Comparison of ENCODE assay signal across 8 cellular contexts in the genomic region with DNA sequence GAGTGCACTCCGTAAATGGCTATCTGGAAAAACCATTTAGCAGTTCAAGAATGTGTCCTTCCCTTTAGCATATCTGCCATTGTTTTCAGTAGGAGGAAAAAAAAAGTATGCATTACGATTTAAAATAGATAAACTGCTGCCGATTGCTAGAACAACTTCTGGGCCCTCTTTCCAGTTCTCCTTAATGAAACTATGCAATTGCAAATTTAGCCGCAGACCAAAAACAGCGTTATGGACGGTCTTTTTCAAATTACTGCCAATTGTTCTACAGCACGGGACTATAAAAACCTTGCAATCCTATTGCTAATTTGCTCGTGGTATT. TPM values are rescaled to one million over a fixed set of nuclear protein-coding genes. Genes with fewer than 3 reads are reported as not detected.
DNase-seq lines count a peak whose midpoint lies in the region; ATAC-seq and TF ChIP-seq lines count a peak whose summit lies in the region.

No MANE protein-coding gene starts in this region.

- H3K9me3 ChIP-seq in left ventricle myocardium inferior (replicated peaks) (no peaks in the 10 kb centered on the region), mesodermal cell (ENCODE audit: control insufficient read depth, low read length) (no peaks in the 10 kb centered on the region), uterus (no peaks in the 10 kb centered on the region)

- H3K27me3 ChIP-seq in left ventricle myocardium inferior (ENCODE audit: low read depth), result no peaks in the 10 kb centered on the region
- no peaks in the 10 kb centered on the region for H3K27me3 ChIP-seq in uterus

- intact Hi-C loops in left ventricle myocardium inferior (cut with micrococcal nuclease), result loop anchor here (5.0 to 10.0 kb wide), 2 partner anchors 216 to 368 kb away; no protein-coding TSS in a partner anchor
- intact Hi-C loops in Right ventricle myocardium superior (cut with DNase I), result loop anchor here (5.0 kb wide), 3 partner anchors 216 to 371 kb away; no protein-coding TSS in a partner anchor
- intact Hi-C loops in uterus (cut with DNase I; ENCODE audit: low total_unique reads), result loop anchor here (10.0 kb wide), 2 partner anchors 218 to 368 kb away; no protein-coding TSS in a partner anchor

- no peak for TF ChIP-seq POLR2A in uterus (IDR thresholded peaks at IDR 0.05)

- H3K27ac Mint-ChIP-seq in brain, result peak overlapping the region; percentile 96 to 100 (median 99)

- DNase-seq in left ventricle myocardium inferior (no peak), Right ventricle myocardium superior (no peak), uterus (peak in 1 of 2 donors; percentile 18), NCI-H1092 treated with DMSO at 0.1 percent for 48 hours (lab: John Stamatoyannopoulos, UW) (no peak)
- DNase-seq in stimulated activated CD4-positive, alpha-beta T cell treated with anti-CD3 and anti-CD28 coated beads, Interleukin-15, amount 100 ng/mL, for 24 hours, result no peak

- ATAC-seq in Right ventricle myocardium superior (ENCODE audit: poor library complexity) (no peak), GM18907 (IDR thresholded peaks at IDR 0.05; ENCODE audit: unreplicated experiment) (no peak)

- H3K36me3 Mint-ChIP-seq in brain, result peaks cover 5% of the 10 kb centered on the region

- H3K27me3 Mint-ChIP-seq in brain, result peaks cover 16% of the 10 kb centered on the region

- peaks cover 23% of the 10 kb centered on the region for H3K4me1 Mint-ChIP-seq in brain

- H3K4me3 ChIP-seq in left ventricle myocardium inferior (peak overlapping the region; percentile 92), mesodermal cell (ENCODE audit: extremely low read depth, insufficient read depth, low read length, poor library complexity, severe bottlenecking) (peak overlapping the region; percentile 81), uterus (peak overlapping the region; percentile 68 to 92)

- H3K4me1 ChIP-seq in left ventricle myocardium inferior (peaks cover 51% of the 10 kb centered on the region), mesodermal cell (ENCODE audit: control insufficient read depth, insufficient read depth, low read length, poor library complexity, severe bottlenecking) (peaks cover 5% of the 10 kb centered on the region), uterus (peaks cover 4 to 6% of the 10 kb centered on the region in 2 donors)

- WGBS in mesodermal cell (ENCODE audit: insufficient coverage in 2 of 2), 2 experiments, result 14 to 16% methylated on average over 3 to 5 of the region's 8 CpGs

- H3K27ac ChIP-seq in left ventricle myocardium inferior (replicated peaks) (peak overlapping the region; percentile 99), mesodermal cell (ENCODE audit: low read depth, low read length, severe bottlenecking) (peak overlapping the region; percentile 96), uterus (peak overlapping the region; percentile 97 to 100)

- H3K9me3 Mint-ChIP-seq in brain, result peaks cover 0 to 4% (median 0%) of the 10 kb centered on the region in 5 experiments

- H3K36me3 ChIP-seq in left ventricle myocardium inferior (peaks cover under 1% of the 10 kb centered on the region), mesodermal cell (ENCODE audit: control insufficient read depth, insufficient read depth, low read length) (no peaks in the 10 kb centered on the region), uterus (no peaks in the 10 kb centered on the region)

- peak overlapping the region; percentile 89 to 100 (median 98) for H3K4me3 Mint-ChIP-seq in brain

- TF ChIP-seq CTCF in left ventricle myocardium inferior (IDR thresholded peaks at IDR 0.05; ENCODE audit: borderline replicate concordance), result no peak
- TF ChIP-seq CTCF in brain (conservative IDR thresholded peaks at IDR 0.05), result no peak
- TF ChIP-seq CTCF in uterus (IDR thresholded peaks at IDR 0.05), result peak in 2 of 4 experiments; percentile 1 to 3

RNA-seq across cellular contexts. Expression of a gene that starts 1.3 kb away (rescaled TPM):
- total RNA-seq in left ventricle myocardium inferior (223 TPM), Right ventricle myocardium superior (194 TPM), uterus (10 to 100 TPM; 41.5 to 95.3 (median 54.3) TPM)
- 6.0 TPM for polyA plus RNA-seq in brain (ENCODE audit: insufficient read depth, low read depth, low replicate concordance)
- polyA plus RNA-seq in mesodermal cell (2013, experiment 1 of 2), result 45.2 TPM
- polyA plus RNA-seq in mesodermal cell (2013, experiment 2 of 2), result 44.2 TPM
